ENCODE assay signal across 21 cellular contexts in genomic region chr12:49956663-49957569, GRCh38. TPM values are rescaled to one million over a fixed set of nuclear protein-coding genes. Genes with fewer than 3 reads are reported as not detected.
A peak's percentile ranks its signal among the peaks of the same experiment; 100 is the strongest.
DNase-seq lines count a peak whose midpoint lies in the region; ATAC-seq and TF ChIP-seq lines count a peak whose summit lies in the region.
"Had no signal": no experiment of that assay in that cellular context is flagged by ENCODE, and none has a peak within 500 bp of the region (broad histone marks: within the 10 kb centered on the region; RNA-seq: fewer than 3 reads in every experiment).

No MANE protein-coding gene starts in this region.

- H3K4me1 ChIP-seq in Karpas-422 (ENCODE audit: low read length) (peaks cover 96% of the 10 kb centered on the region), aorta (ENCODE audit: control insufficient read depth in 1 of 2, insufficient read depth in 2 of 2, low read length in 2 of 2) (no peaks in the 10 kb centered on the region)

- H3K4me3 Mint-ChIP-seq in chondrocyte (ENCODE audit: unreplicated experiment) = no peak overlapping the region

- peaks cover 7% of the 10 kb centered on the region for H3K27me3 Mint-ChIP-seq in chondrocyte (ENCODE audit: low read depth)

- no peak for TF ChIP-seq CTCF in chondrocyte (IDR thresholded peaks at IDR 0.05)

- H3K4me3 ChIP-seq in Karpas-422 (ENCODE audit: low read length) (peak overlapping the region; percentile 36; the same call in 1 of the 2 replicates), aorta (ENCODE audit: low read length in 2 of 2) (no peak overlapping the region)

- peaks cover 17% of the 10 kb centered on the region for H3K4me1 Mint-ChIP-seq in chondrocyte (ENCODE audit: low read depth)

- H3K27me3 ChIP-seq in Karpas-422 (ENCODE audit: low read length) (no peaks in the 10 kb centered on the region), aorta (ENCODE audit: control insufficient read depth in 1 of 2, insufficient read depth in 2 of 2, low read length in 1 of 2) (no peaks in the 10 kb centered on the region)

- H3K36me3 Mint-ChIP-seq in chondrocyte (ENCODE audit: low read depth) = no peaks in the 10 kb centered on the region

- no peaks in the 10 kb centered on the region for H3K9me3 Mint-ChIP-seq in chondrocyte (ENCODE audit: low read depth)

- intact Hi-C loops in aorta (cut with DNase I) = no loop called here

- H3K36me3 ChIP-seq in Karpas-422 (ENCODE audit: insufficient read depth, low read length) (no peaks in the 10 kb centered on the region; the same call in 1 of the 2 replicates), aorta (ENCODE audit: control insufficient read depth in 1 of 2, insufficient read depth in 2 of 2, low read length in 1 of 2) (no peaks in the 10 kb centered on the region)

- WGBS in aorta, 2 donors = 95 to 96% methylated on average over 6 of the region's 6 CpGs

- H3K27ac ChIP-seq in Karpas-422 (ENCODE audit: low read length) = peak overlapping the region; percentile 99
- H3K27ac ChIP-seq in aorta (ENCODE audit: low read depth in 1 of 2, low read length in 2 of 2) = no peak overlapping the region
- H3K27ac ChIP-seq: HL-60 had no signal

- H3K4me2 ChIP-seq in Karpas-422 (ENCODE audit: low read depth, low read length, poor library complexity, severe bottlenecking) = peak overlapping the region; percentile 65

- ATAC-seq in aorta (ENCODE audit: low FRiP score) = no peak
- no peak for ATAC-seq in HG02623 (IDR thresholded peaks at IDR 0.05; ENCODE audit: unreplicated experiment)

- no peaks in the 10 kb centered on the region for H3K9me2 ChIP-seq in Karpas-422 (replicated peaks; ENCODE audit: insufficient read depth, low read length)

- H3K27ac Mint-ChIP-seq in chondrocyte (ENCODE audit: unreplicated experiment) = no peak overlapping the region

- no peak overlapping the region for H2AFZ ChIP-seq in Karpas-422 (ENCODE audit: low read length)

- H4K20me1 ChIP-seq in Karpas-422 (ENCODE audit: insufficient read depth, low read depth, low read length) = no peaks in the 10 kb centered on the region

- H3K9me3 ChIP-seq in Karpas-422 (ENCODE audit: low read length) (no peaks in the 10 kb centered on the region), aorta (ENCODE audit: control insufficient read depth, low read length) (no peaks in the 10 kb centered on the region)

- peak; percentile 81 for DNase-seq in Karpas-422
- DNase-seq in chondrocyte (ENCODE audit: low spot score) = peak; percentile 20
- DNase-seq in kidney tubule cell (ENCODE audit: low spot score) = peak; percentile 54
- peak; percentile 2 to 51 for DNase-seq in aorta
- DNase-seq in EL = no peak
- no peak for DNase-seq in HPDE6-E6E7 (ENCODE audit: extremely low spot score)
- DNase-seq: AML-193, COR-L47, DMS153, GF-D8, H7, NCI-H1105 treated with DMSO at 0.1 percent for 48 hours, NCI-H1694 treated with DMSO at 0.1 percent for 48 hours, NCI-H748 treated with DMSO at 0.1 percent for 48 hours, RPMI8226, SIG-M5 had no signal

- H3K79me2 ChIP-seq in Karpas-422 (ENCODE audit: low read length) = peaks cover under 1% of the 10 kb centered on the region

- peak overlapping the region; percentile 70 for H3K9ac ChIP-seq in Karpas-422 (ENCODE audit: low read length)

RNA-seq across cellular contexts. Expression of gene AQP5, which starts 4.8 kb away (rescaled TPM):
- 0.97 and 4.5 TPM in 2 replicates for total RNA-seq in Karpas-422 (2014; rRNA removed; shearing (Covaris generic); ENCODE audit: low replicate concordance)
- total RNA-seq in chondrocyte (0.20 TPM in 1 of 3 replicates, not detected in the others), aorta (1 to 10 TPM in 1 of 2 donors, not detected in 1; 1.2 TPM)
- under 1 TPM in 1 of 2 donors, not detected in 1; 0.08 TPM for polyA plus RNA-seq in aorta
- total RNA-seq: Daoy, NCI-H460 had no signal

RNA-seq across cellular contexts. Expression of gene AQP2, which starts 6.4 kb away (rescaled TPM):
- total RNA-seq in Karpas-422 (2014; rRNA removed; shearing (Covaris generic); ENCODE audit: low replicate concordance) = 0.07 and 0.63 TPM in 2 replicates
- not detected in 3 replicates for total RNA-seq in chondrocyte
- under 1 TPM in 1 of 2 donors, not detected in 1; 0.21 TPM for total RNA-seq in aorta
- not detected for polyA plus RNA-seq in aorta
- total RNA-seq: Daoy, H7, LHCN-M2, NCI-H460 had no signal

RNA-seq across cellular contexts. Expression of gene AQP6, which starts 15.8 kb away (rescaled TPM):
- 0.04 and 0.79 TPM in 2 replicates for total RNA-seq in Karpas-422 (2014; rRNA removed; shearing (Covaris generic); ENCODE audit: low replicate concordance)
- total RNA-seq in chondrocyte (not detected in 3 replicates), aorta (under 1 TPM in 1 of 2 donors, not detected in 1; 0.39 TPM)
- not detected for polyA plus RNA-seq in aorta
- total RNA-seq: H7, LHCN-M2 had no signal

RNA-seq across cellular contexts. Expression of gene FAIM2, which starts 53.2 kb away (rescaled TPM):
- 27.4 and 49.8 TPM in 2 replicates for total RNA-seq in Karpas-422 (2014; rRNA removed; shearing (Covaris generic); ENCODE audit: low replicate concordance)
- total RNA-seq in chondrocyte = 0.47 to 1.3 TPM (median 0.74 TPM) in 3 replicates
- total RNA-seq in aorta = 10 to 100 TPM in 1 of 2 donors, under 1 TPM in 1; 0.58 to 16.4 TPM
- polyA plus RNA-seq in aorta = under 1 TPM in 1 of 2 donors, not detected in 1; 0.05 TPM
- total RNA-seq: H7 had no signal

Comparison
In these comparisons a context has a peak if more than half of its experiments do, and no peak if none do; other contexts are left out.
1. DNase-seq: peak in Karpas-422 (single experiment), chondrocyte (single experiment), kidney tubule cell (single experiment) and aorta (2 of 2); none in EL (single experiment) and HPDE6-E6E7 (single experiment).